ENCODE assay signal across 8 cellular contexts in genomic region chr1:10474613-10475507, GRCh38. TPM values are rescaled to one million over a fixed set of nuclear protein-coding genes. Genes with fewer than 3 reads are reported as not detected.
A peak's percentile ranks its signal among the peaks of the same experiment; 100 is the strongest.
DNase-seq lines count a peak whose midpoint lies in the region; ATAC-seq, FAIRE-seq and TF ChIP-seq lines count a peak whose summit lies in the region.

Gene PEX14 (plus strand): TSS chr1:10474950. CDS start chr1:10474967, 17 bp downstream.

- peak within 1 kb of the TSS; percentile 89 for H3K27ac Mint-ChIP-seq in T-helper 2 cell treated with Interferon-gamma antibody and Interleukin-4, amounts not matched to agents 5 μg/mL and 100 μg/mL, for 36 hours
- H3K27ac Mint-ChIP-seq in astrocyte (ENCODE audit: unreplicated experiment): peak within 1 kb of the TSS; percentile 95

- FAIRE-seq in astrocyte (lab: Jason Lieb, UNC): no peak

- H2AFZ ChIP-seq in astrocyte (ENCODE audit: low read depth, low read length): peak within 1 kb of the TSS; percentile 90
- peak within 1 kb of the TSS; percentile 92 for H2AFZ ChIP-seq in hepatocyte

- H3K4me2 ChIP-seq in astrocyte (ENCODE audit: low read length): peak within 1 kb of the TSS; percentile 99
- H3K4me2 ChIP-seq in hepatocyte: peak within 1 kb of the TSS; percentile 93

- no peaks in the 10 kb centered on the region for H3K9me2 ChIP-seq in hepatocyte (replicated peaks; ENCODE audit: insufficient read depth)

- H3K27ac ChIP-seq in astrocyte (ENCODE audit: low read depth, low read length): peak within 1 kb of the TSS; percentile 70
- H3K27ac ChIP-seq in hepatocyte: peak within 1 kb of the TSS; percentile 90
- peak within 1 kb of the TSS; percentile 52 for H3K27ac ChIP-seq in rectal smooth muscle tissue (ENCODE audit: low read depth, low read length)
- peak within 1 kb of the TSS; percentile 87 for H3K27ac ChIP-seq in vagina

- H3K27me3 ChIP-seq in astrocyte (ENCODE audit: insufficient read depth, low read length) (no peaks in the 10 kb centered on the region), hepatocyte (no peaks in the 10 kb centered on the region), rectal smooth muscle tissue (ENCODE audit: control insufficient read depth, insufficient read depth, low read length) (no peaks in the 10 kb centered on the region), vagina (no peaks in the 10 kb centered on the region)

- peaks cover 14% of the 10 kb centered on the region for H4K20me1 ChIP-seq in astrocyte (ENCODE audit: insufficient read depth, low read length)
- peaks cover 6% of the 10 kb centered on the region for H4K20me1 ChIP-seq in hepatocyte (ENCODE audit: insufficient read depth, poor library complexity, severe bottlenecking)

- peak within 1 kb of the TSS; percentile 77 for H3K4me3 ChIP-seq in GM12875 (ENCODE audit: low read depth, low read length)
- H3K4me3 ChIP-seq in astrocyte (ENCODE audit: insufficient read depth, low read depth, low read length): peak within 1 kb of the TSS; percentile 92
- H3K4me3 ChIP-seq in hepatocyte: peak within 1 kb of the TSS; percentile 98
- H3K4me3 ChIP-seq in rectal smooth muscle tissue (ENCODE audit: low read length): peak within 1 kb of the TSS; percentile 71
- H3K4me3 ChIP-seq in vagina: peak within 1 kb of the TSS; percentile 91 to 98

- H3K27me3 Mint-ChIP-seq in T-helper 2 cell treated with Interferon-gamma antibody and Interleukin-4, amounts not matched to agents 5 μg/mL and 100 μg/mL, for 36 hours (ENCODE audit: low read depth): no peaks in the 10 kb centered on the region
- no peaks in the 10 kb centered on the region for H3K27me3 Mint-ChIP-seq in astrocyte (ENCODE audit: low read depth, unreplicated experiment)

- H3K4me1 Mint-ChIP-seq in T-helper 2 cell treated with Interferon-gamma antibody and Interleukin-4, amounts not matched to agents 5 μg/mL and 100 μg/mL, for 36 hours (ENCODE audit: low read depth): peaks cover 31% of the 10 kb centered on the region
- peaks cover 8% of the 10 kb centered on the region for H3K4me1 Mint-ChIP-seq in astrocyte (ENCODE audit: low read depth, unreplicated experiment)

- intact Hi-C loops in vagina (cut with DNase I): no loop called here

- H3K36me3 ChIP-seq in astrocyte (ENCODE audit: insufficient read depth, low read length): no peaks in the 10 kb centered on the region
- no peaks in the 10 kb centered on the region for H3K36me3 ChIP-seq in hepatocyte (replicated peaks; ENCODE audit: insufficient read depth, low read depth)
- no peaks in the 10 kb centered on the region for H3K36me3 ChIP-seq in rectal smooth muscle tissue (ENCODE audit: control insufficient read depth, insufficient read depth, low read length)
- no peaks in the 10 kb centered on the region for H3K36me3 ChIP-seq in vagina

- TF ChIP-seq POLR2A in vagina (IDR thresholded peaks at IDR 0.05): peak in 1 of 2 donors; percentile 16

- WGBS in hepatocyte (ENCODE audit: low lambda C conversion rate, missing lambda C conversion rate): 17% methylated on average over 37 of the region's 50 CpGs

- peaks cover 58% of the 10 kb centered on the region for H3K79me2 ChIP-seq in astrocyte (ENCODE audit: insufficient read depth, low read length)
- peaks cover 65% of the 10 kb centered on the region for H3K79me2 ChIP-seq in hepatocyte

- H3K9ac ChIP-seq in astrocyte (ENCODE audit: low read length) (peak within 1 kb of the TSS; percentile 93), rectal smooth muscle tissue (ENCODE audit: low read length) (peak within 1 kb of the TSS; percentile 57)

- no peak for TF ChIP-seq CTCF in GM12875 (IDR thresholded peaks at IDR 0.05; ENCODE audit: borderline replicate concordance, insufficient read depth, low read depth, low read length)
- TF ChIP-seq CTCF in astrocyte (IDR thresholded peaks at IDR 0.05; ENCODE audit: insufficient read depth, low read depth, low read length): no peak
- TF ChIP-seq CTCF in hepatocyte (IDR thresholded peaks at IDR 0.05; ENCODE audit: poor library complexity): no peak
- TF ChIP-seq CTCF in vagina (IDR thresholded peaks at IDR 0.05): no peak

- H3K9me3 ChIP-seq in astrocyte (ENCODE audit: insufficient read depth, low read depth, low read length): no peaks in the 10 kb centered on the region
- H3K9me3 ChIP-seq in hepatocyte (ENCODE audit: low read depth): no peaks in the 10 kb centered on the region
- no peaks in the 10 kb centered on the region for H3K9me3 ChIP-seq in vagina

- H3K9me3 Mint-ChIP-seq in T-helper 2 cell treated with Interferon-gamma antibody and Interleukin-4, amounts not matched to agents 5 μg/mL and 100 μg/mL, for 36 hours: no peaks in the 10 kb centered on the region
- H3K9me3 Mint-ChIP-seq in astrocyte (ENCODE audit: unreplicated experiment): no peaks in the 10 kb centered on the region

- H3K36me3 Mint-ChIP-seq in T-helper 2 cell treated with Interferon-gamma antibody and Interleukin-4, amounts not matched to agents 5 μg/mL and 100 μg/mL, for 36 hours (ENCODE audit: low read depth): peaks cover 2% of the 10 kb centered on the region
- H3K36me3 Mint-ChIP-seq in astrocyte (ENCODE audit: low read depth, unreplicated experiment): no peaks in the 10 kb centered on the region

- ATAC-seq in HG02852 (IDR thresholded peaks at IDR 0.05; ENCODE audit: unreplicated experiment): peak; percentile 53

- peak within 1 kb of the TSS; percentile 93 for H3K4me3 Mint-ChIP-seq in T-helper 2 cell treated with Interferon-gamma antibody and Interleukin-4, amounts not matched to agents 5 μg/mL and 100 μg/mL, for 36 hours
- peak within 1 kb of the TSS; percentile 97 for H3K4me3 Mint-ChIP-seq in astrocyte (ENCODE audit: unreplicated experiment)

- peaks cover 9% of the 10 kb centered on the region for H3K4me1 ChIP-seq in astrocyte (ENCODE audit: insufficient read depth, low read length)
- peaks cover 15% of the 10 kb centered on the region for H3K4me1 ChIP-seq in hepatocyte (ENCODE audit: insufficient read depth)
- H3K4me1 ChIP-seq in rectal smooth muscle tissue (ENCODE audit: control insufficient read depth, insufficient read depth, low read length): peaks cover 9% of the 10 kb centered on the region
- peaks cover 28% of the 10 kb centered on the region for H3K4me1 ChIP-seq in vagina

- DNase-seq in NCI-H187 (lab: John Stamatoyannopoulos, UW) (peak; percentile 19 to 79), astrocyte (ENCODE audit: low read depth) (peak; percentile 75), hepatocyte (ENCODE audit: low spot score) (peak; percentile 94), vagina (ENCODE audit: extremely low spot score in 2 of 2) (no peak)
- DNase-seq in T-helper 2 cell treated with Interferon-gamma antibody and Interleukin-4, amounts not matched to agents 5 μg/mL and 100 μg/mL, for 36 hours (ENCODE audit: low spot score): peak; percentile 88

RNA-seq across cellular contexts. Expression of gene PEX14, which starts in this region (rescaled TPM):
- 23.1 and 23.3 TPM in 2 replicates for total RNA-seq in astrocyte
- total RNA-seq in hepatocyte: 8.4 and 10.0 TPM in 2 replicates
- 20.9 and 22.9 TPM in 2 replicates for polyA plus RNA-seq in hepatocyte
- 21.6 TPM for total RNA-seq in vagina

Comparison
In these comparisons a context has a peak if more than half of its experiments do, and no peak if none do; other contexts are left out.
1. DNase-seq: peak in NCI-H187 (2 of 2), T-helper 2 cell treated with Interferon-gamma antibody and Interleukin-4, amounts not matched to agents 5 μg/mL and 100 μg/mL, for 36 hours (single experiment), astrocyte (single experiment) and hepatocyte (single experiment); none in vagina (0 of 2).
2. Peak in every context shown above with its lines, with median percentiles within 50 percentile points of each other: H3K4me3 ChIP-seq and H3K27ac ChIP-seq.